In genomic region chr10:21292763-21293517, GRCh38 we compare ENCODE assay signal across 8 cellular contexts.
DNase-seq lines count a peak whose midpoint lies in the region; ATAC-seq and TF ChIP-seq lines count a peak whose summit lies in the region.

No MANE protein-coding gene starts in this region.

- H3K27me3 Mint-ChIP-seq in endodermal cell (ENCODE audit: insufficient read depth): no peaks in the 10 kb centered on the region
- H3K27me3 Mint-ChIP-seq in activated CD4-positive, alpha-beta T cell treated with anti-CD3 and anti-CD28 coated beads for 36 hours: peaks cover 18% of the 10 kb centered on the region

- WGBS in endodermal cell (ENCODE audit: insufficient coverage in 1 of 2, insufficient read length in 1 of 2), 2 experiments: 0 to 2% methylated on average over 7 to 14 of the region's 14 CpGs
- WGBS in aorta, 2 donors: 3 to 5% methylated on average over 14 of the region's 14 CpGs

- peak overlapping the region; percentile 96 for H3K27ac ChIP-seq in endodermal cell (ENCODE audit: low read depth, low read length)
- no peak overlapping the region for H3K27ac ChIP-seq in aorta (ENCODE audit: low read depth in 1 of 2, low read length in 2 of 2)

- H3K27me3 ChIP-seq in endodermal cell (ENCODE audit: control insufficient read depth, insufficient read depth, low read length, poor library complexity, severe bottlenecking) (no peaks in the 10 kb centered on the region), aorta (ENCODE audit: control insufficient read depth in 1 of 2, insufficient read depth in 2 of 2, low read length in 1 of 2) (no peaks in the 10 kb centered on the region)

- peaks cover 57% of the 10 kb centered on the region for H3K4me1 Mint-ChIP-seq in endodermal cell
- peaks cover 6% of the 10 kb centered on the region for H3K4me1 Mint-ChIP-seq in activated CD4-positive, alpha-beta T cell treated with anti-CD3 and anti-CD28 coated beads for 36 hours

- intact Hi-C loops in aorta (cut with DNase I): no loop called here
- intact Hi-C loops in activated CD4-positive, alpha-beta T cell treated with anti-CD3 and anti-CD28 coated beads for 36 hours (cut with DNase I, micrococcal nuclease): no loop called here

- peak overlapping the region; percentile 85 for H3K4me3 Mint-ChIP-seq in endodermal cell
- no peak overlapping the region for H3K4me3 Mint-ChIP-seq in activated CD4-positive, alpha-beta T cell treated with anti-CD3 and anti-CD28 coated beads for 36 hours

- H3K9me3 ChIP-seq in endodermal cell (ENCODE audit: control insufficient read depth, low read length) (no peaks in the 10 kb centered on the region), aorta (ENCODE audit: control insufficient read depth, low read length) (no peaks in the 10 kb centered on the region)

- no peak for TF ChIP-seq CTCF in endodermal cell (conservative IDR thresholded peaks at IDR 0.05)

- peaks cover 3% of the 10 kb centered on the region for H3K36me3 Mint-ChIP-seq in endodermal cell (ENCODE audit: low read depth)
- no peaks in the 10 kb centered on the region for H3K36me3 Mint-ChIP-seq in activated CD4-positive, alpha-beta T cell treated with anti-CD3 and anti-CD28 coated beads for 36 hours (ENCODE audit: low read depth)

- CTCF ChIA-PET in activated CD4-positive, alpha-beta T cell treated with anti-CD3 and anti-CD28 coated beads for 36 hours (lab: Charles Lee): interaction anchor here (0.6 kb wide), 1 partner anchor 22 kb away, joined by 3 read pairs; no protein-coding TSS in a partner anchor

- H3K36me3 ChIP-seq in endodermal cell (ENCODE audit: control insufficient read depth, insufficient read depth, low read length) (no peaks in the 10 kb centered on the region), aorta (ENCODE audit: control insufficient read depth in 1 of 2, insufficient read depth in 2 of 2, low read length in 1 of 2) (no peaks in the 10 kb centered on the region)

- DNase-seq in AG20443 (ENCODE audit: low spot score): peak; percentile 90
- peak; percentile 13 for DNase-seq in NCI-H2227 (lab: John Stamatoyannopoulos, UW; ENCODE audit: unreplicated experiment)
- DNase-seq in endodermal cell: peak; percentile 88
- DNase-seq in medulla oblongata (ENCODE audit: extremely low spot score): peak; percentile 55
- DNase-seq in aorta: peak; percentile 78 to 85
- DNase-seq in activated CD4-positive, alpha-beta T cell treated with anti-CD3 and anti-CD28 coated beads for 36 hours: no peak
- DNase-seq in Kasumi-1 (lab: John Stamatoyannopoulos, UW): no peak

- H3K4me1 ChIP-seq in endodermal cell (ENCODE audit: control insufficient read depth, insufficient read depth, low read length) (peaks cover 9% of the 10 kb centered on the region), aorta (ENCODE audit: control insufficient read depth in 1 of 2, insufficient read depth in 2 of 2, low read length in 2 of 2) (no peaks in the 10 kb centered on the region)

- H3K27ac Mint-ChIP-seq in endodermal cell: peak overlapping the region; percentile 100
- H3K27ac Mint-ChIP-seq in activated CD4-positive, alpha-beta T cell treated with anti-CD3 and anti-CD28 coated beads for 36 hours: no peak overlapping the region

- POLR2A ChIA-PET in activated CD4-positive, alpha-beta T cell treated with anti-CD3 and anti-CD28 coated beads for 36 hours (lab: Charles Lee): no interaction called here

- H3K9me3 Mint-ChIP-seq in endodermal cell: no peaks in the 10 kb centered on the region
- no peaks in the 10 kb centered on the region for H3K9me3 Mint-ChIP-seq in activated CD4-positive, alpha-beta T cell treated with anti-CD3 and anti-CD28 coated beads for 36 hours (ENCODE audit: low read depth)

- H3K4me3 ChIP-seq in endodermal cell (ENCODE audit: low read length) (peak overlapping the region; percentile 84), aorta (ENCODE audit: low read length in 2 of 2) (peak overlapping the region; percentile 22 to 60)

- H3K9ac ChIP-seq in endodermal cell (ENCODE audit: extremely low read depth, low read length, poor library complexity, severe bottlenecking): peak overlapping the region; percentile 81

- ATAC-seq in aorta (ENCODE audit: low FRiP score) (peak; percentile 88), HG03460 (IDR thresholded peaks at IDR 0.05; ENCODE audit: unreplicated experiment) (no peak)
- no peak for ATAC-seq in activated CD4-positive, alpha-beta T cell treated with anti-CD3 and anti-CD28 coated beads for 36 hours

Comparison
In these comparisons a context has a peak if more than half of its experiments do, and no peak if none do; other contexts are left out.
1. DNase-seq: peak in AG20443 (single experiment), NCI-H2227 (single experiment), endodermal cell (single experiment), medulla oblongata (single experiment) and aorta (2 of 2); none in activated CD4-positive, alpha-beta T cell treated with anti-CD3 and anti-CD28 coated beads for 36 hours (single experiment) and Kasumi-1 (0 of 2).